ENCODE assay signal across 9 cellular contexts in genomic region chr20:44969320-44969879, GRCh38.
DNase-seq lines count a peak whose midpoint lies in the region; ATAC-seq and TF ChIP-seq lines count a peak whose summit lies in the region.
"Had no signal": no experiment of that assay in that cellular context is flagged by ENCODE, and none has a peak within 500 bp of the region (broad histone marks: within the 10 kb centered on the region; RNA-seq: fewer than 3 reads in every experiment).

No MANE protein-coding gene starts in this region.

- H3K36me3 ChIP-seq in neutrophil = peaks cover 26% of the 10 kb centered on the region

- peak overlapping the region; percentile 98 for H3K4me3 Mint-ChIP-seq in activated naive CD8-positive, alpha-beta T cell

- H3K4me1 ChIP-seq in neutrophil (ENCODE audit: control insufficient read depth in 1 of 2, insufficient read depth in 1 of 2, low read depth in 1 of 2, low read length in 1 of 2) = peaks cover 63 to 67% of the 10 kb centered on the region in 2 experiments

- H3K9me3 ChIP-seq in neutrophil = no peaks in the 10 kb centered on the region

- ATAC-seq in HG03342 (IDR thresholded peaks at IDR 0.05; ENCODE audit: unreplicated experiment) = no peak
- ATAC-seq in GM18909 (IDR thresholded peaks at IDR 0.05; ENCODE audit: poor library complexity, unreplicated experiment) = no peak

- no peaks in the 10 kb centered on the region for H3K27me3 ChIP-seq in neutrophil

- peaks cover 64% of the 10 kb centered on the region for H3K4me1 Mint-ChIP-seq in activated naive CD8-positive, alpha-beta T cell (ENCODE audit: low read depth)

- H3K9me3 Mint-ChIP-seq in activated naive CD8-positive, alpha-beta T cell (ENCODE audit: low read depth) = no peaks in the 10 kb centered on the region

- peaks cover 27% of the 10 kb centered on the region for H3K36me3 Mint-ChIP-seq in activated naive CD8-positive, alpha-beta T cell

- peak overlapping the region; percentile 82 for H3K4me3 ChIP-seq in GM12864 (ENCODE audit: low read depth, low read length)
- peak overlapping the region; percentile 32 to 82 for H3K4me3 ChIP-seq in neutrophil (ENCODE audit: low read depth in 1 of 2, low read length in 1 of 2)

- peak overlapping the region; percentile 99 for H3K27ac Mint-ChIP-seq in activated naive CD8-positive, alpha-beta T cell

- TF ChIP-seq CTCF in GM12864 (IDR thresholded peaks at IDR 0.05; ENCODE audit: low read depth, low read length, missing control alignments) = no peak
- TF ChIP-seq CTCF in neutrophil (IDR thresholded peaks at IDR 0.05) = no peak

- H3K27ac ChIP-seq in neutrophil = peak overlapping the region; percentile 97

- DNase-seq in GM12864 (ENCODE audit: low read depth) = no peak
- DNase-seq in OCI-M1 (lab: John Stamatoyannopoulos, UW) = peak; percentile 31
- no peak for DNase-seq in stimulated activated CD8-positive, alpha-beta memory T cell treated with anti-CD3 and anti-CD28 coated beads, Interleukin-4, amount 100 ng/mL, for 48 hours
- DNase-seq: GOT3, NCI-H1048 had no signal

- H3K27me3 Mint-ChIP-seq in activated naive CD8-positive, alpha-beta T cell = no peaks in the 10 kb centered on the region
